1 cellular context compared by ENCODE assay signal in genomic region chr20:3209946-3210317, GRCh38.
TF ChIP-seq lines count a peak whose summit lies in the region.

No MANE protein-coding gene starts in this region.

TF ChIP-seq in IMR-90, 13 proteins besides CTCF, POLR2A, EP300 and RAD21 (continued from another document):
- TF ChIP-seq MXI1 (IDR thresholded peaks at IDR 0.05; ENCODE audit: borderline replicate concordance, low read depth, low read length), result no peak
- TF ChIP-seq NFE2L2 (IDR thresholded peaks at IDR 0.05; ENCODE audit: low read depth, low read length), result no peak
- TF ChIP-seq, protein P1, sequence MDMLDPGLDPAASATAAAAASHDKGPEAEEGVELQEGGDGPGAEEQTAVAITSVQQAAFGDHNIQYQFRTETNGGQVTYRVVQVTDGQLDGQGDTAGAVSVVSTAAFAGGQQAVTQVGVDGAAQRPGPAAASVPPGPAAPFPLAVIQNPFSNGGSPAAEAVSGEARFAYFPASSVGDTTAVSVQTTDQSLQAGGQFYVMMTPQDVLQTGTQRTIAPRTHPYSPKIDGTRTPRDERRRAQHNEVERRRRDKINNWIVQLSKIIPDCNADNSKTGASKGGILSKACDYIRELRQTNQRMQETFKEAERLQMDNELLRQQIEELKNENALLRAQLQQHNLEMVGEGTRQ (IDR thresholded peaks at IDR 0.05; ENCODE audit: low read depth, low read length), result no peak
- TF ChIP-seq CEBPB (IDR thresholded peaks at IDR 0.05; ENCODE audit: low read depth, low read length), result no peak
- TF ChIP-seq MAFK (IDR thresholded peaks at IDR 0.05; ENCODE audit: low read depth, low read length), result no peak
- no peak for TF ChIP-seq BHLHE40 (IDR thresholded peaks at IDR 0.05; ENCODE audit: low read depth, low read length)
- no peak for TF ChIP-seq RCOR1 (IDR thresholded peaks at IDR 0.05; ENCODE audit: insufficient replicate concordance, low read length)
- TF ChIP-seq, protein P2, sequence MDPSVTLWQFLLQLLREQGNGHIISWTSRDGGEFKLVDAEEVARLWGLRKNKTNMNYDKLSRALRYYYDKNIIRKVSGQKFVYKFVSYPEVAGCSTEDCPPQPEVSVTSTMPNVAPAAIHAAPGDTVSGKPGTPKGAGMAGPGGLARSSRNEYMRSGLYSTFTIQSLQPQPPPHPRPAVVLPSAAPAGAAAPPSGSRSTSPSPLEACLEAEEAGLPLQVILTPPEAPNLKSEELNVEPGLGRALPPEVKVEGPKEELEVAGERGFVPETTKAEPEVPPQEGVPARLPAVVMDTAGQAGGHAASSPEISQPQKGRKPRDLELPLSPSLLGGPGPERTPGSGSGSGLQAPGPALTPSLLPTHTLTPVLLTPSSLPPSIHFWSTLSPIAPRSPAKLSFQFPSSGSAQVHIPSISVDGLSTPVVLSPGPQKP (IDR thresholded peaks at IDR 0.05; ENCODE audit: borderline replicate concordance, low read depth, low read length), result no peak
- no peak for TF ChIP-seq CHD1 (IDR thresholded peaks at IDR 0.05; ENCODE audit: low read depth, low read length)
